ENCODE assay signal across 9 cellular contexts in the genomic region with DNA sequence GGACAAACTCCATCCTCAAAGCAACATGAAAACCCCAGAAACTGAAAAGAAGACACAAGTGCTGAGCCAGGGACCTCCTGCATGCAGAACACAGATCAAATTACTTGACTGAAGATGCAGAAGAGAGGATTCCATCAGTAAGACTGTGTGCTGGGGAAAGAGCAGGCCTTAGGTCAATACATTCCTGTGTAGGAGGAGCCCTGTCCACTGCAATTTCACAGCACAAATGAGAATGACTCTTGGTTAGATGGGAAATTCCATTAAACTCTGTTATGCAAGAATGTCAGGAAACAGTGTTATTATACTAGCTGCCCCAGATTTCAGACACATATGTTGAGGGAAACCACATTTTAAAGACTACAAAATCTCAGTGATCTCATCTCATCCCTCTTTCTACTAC. TPM values are rescaled to one million over a fixed set of nuclear protein-coding genes. Genes with fewer than 3 reads are reported as not detected.
DNase-seq lines count a peak whose midpoint lies in the region; ATAC-seq and TF ChIP-seq lines count a peak whose summit lies in the region.
"Had no signal": no experiment of that assay in that cellular context is flagged by ENCODE, and none has a peak within 500 bp of the region (broad histone marks: within the 10 kb centered on the region; RNA-seq: fewer than 3 reads in every experiment).

No MANE protein-coding gene starts in this region.

- H3K27me3 ChIP-seq in osteoblast (ENCODE audit: insufficient read depth, low read length), result no peaks in the 10 kb centered on the region

- peaks cover 18 to 22% of the 10 kb centered on the region in 2 donors for H3K9me3 Mint-ChIP-seq in stimulated activated naive CD8-positive, alpha-beta T cell treated with anti-CD3 and anti-CD28 coated beads, Interleukin-15, amount 100 ng/mL, for 72 hours
- peaks cover 8% of the 10 kb centered on the region for H3K9me3 Mint-ChIP-seq in progenitor cell of endocrine pancreas (ENCODE audit: low read depth)

- no peak overlapping the region for H3K4me3 Mint-ChIP-seq in stimulated activated naive CD8-positive, alpha-beta T cell treated with anti-CD3 and anti-CD28 coated beads, Interleukin-15, amount 100 ng/mL, for 72 hours
- no peak overlapping the region for H3K4me3 Mint-ChIP-seq in progenitor cell of endocrine pancreas (ENCODE audit: low read depth)
- H3K4me3 Mint-ChIP-seq: T-helper 17 cell had no signal

- no peak for ATAC-seq in stimulated activated naive CD8-positive, alpha-beta T cell treated with anti-CD3 and anti-CD28 coated beads, Interleukin-15, amount 100 ng/mL, for 72 hours
- ATAC-seq in GM21529 (IDR thresholded peaks at IDR 0.05; ENCODE audit: unreplicated experiment), result no peak
- ATAC-seq: T-helper 17 cell had no signal

- peaks cover 41% of the 10 kb centered on the region for H3K4me1 ChIP-seq in osteoblast (ENCODE audit: insufficient read depth, low read length)

- H3K27ac Mint-ChIP-seq in stimulated activated naive CD8-positive, alpha-beta T cell treated with anti-CD3 and anti-CD28 coated beads, Interleukin-15, amount 100 ng/mL, for 72 hours, result no peak overlapping the region
- H3K27ac Mint-ChIP-seq in progenitor cell of endocrine pancreas, result no peak overlapping the region
- H3K27ac Mint-ChIP-seq: T-helper 17 cell had no signal

- peak; percentile 20 for DNase-seq in CD1c-positive myeloid dendritic cell (ENCODE audit: extremely low spot score)
- peak; percentile 24 for DNase-seq in SK-MEL-5 (ENCODE audit: low read depth, low spot score)
- DNase-seq in fibroblast of the conjunctiva (ENCODE audit: low read depth), result peak; percentile 96
- peak; percentile 76 for DNase-seq in osteoblast (ENCODE audit: insufficient read length, low spot score, missing footprints)
- no peak for DNase-seq in stimulated activated naive CD8-positive, alpha-beta T cell treated with anti-CD3 and anti-CD28 coated beads, Interleukin-15, amount 100 ng/mL, for 72 hours
- DNase-seq in progenitor cell of endocrine pancreas (ENCODE audit: low spot score, unreplicated experiment), result no peak
- DNase-seq in nucleus accumbens (lab: John Stamatoyannopoulos, UW), result no peak
- DNase-seq: T-helper 17 cell had no signal

- no peak overlapping the region for H2AFZ ChIP-seq in osteoblast (ENCODE audit: low read length)

- H3K79me2 ChIP-seq in osteoblast (ENCODE audit: insufficient read depth, low read length), result no peaks in the 10 kb centered on the region

- no peaks in the 10 kb centered on the region for H3K36me3 Mint-ChIP-seq in progenitor cell of endocrine pancreas (ENCODE audit: insufficient read depth)

- in situ Hi-C loops in SK-MEL-5 (cut with HindIII; ENCODE audit: low pct_unique_long_range_greater_than_20kb, low sequenced_read_pairs), result no loop called here

- H3K4me1 Mint-ChIP-seq in stimulated activated naive CD8-positive, alpha-beta T cell treated with anti-CD3 and anti-CD28 coated beads, Interleukin-15, amount 100 ng/mL, for 72 hours, result no peaks in the 10 kb centered on the region
- H3K4me1 Mint-ChIP-seq in progenitor cell of endocrine pancreas (ENCODE audit: low read depth), result no peaks in the 10 kb centered on the region
- H3K4me1 Mint-ChIP-seq: T-helper 17 cell had no signal

- H3K36me3 ChIP-seq in osteoblast (ENCODE audit: insufficient read depth, low read length), result no peaks in the 10 kb centered on the region

- H3K4me3 ChIP-seq in osteoblast (ENCODE audit: insufficient read depth, low read length), result no peak overlapping the region

- TF ChIP-seq CTCF in osteoblast (IDR thresholded peaks at IDR 0.05; ENCODE audit: extremely low read depth, low read depth, low read length) (no peak), progenitor cell of endocrine pancreas (IDR thresholded peaks at IDR 0.05; ENCODE audit: unreplicated experiment) (no peak)

- no peaks in the 10 kb centered on the region for H4K20me1 ChIP-seq in osteoblast (ENCODE audit: insufficient read depth, low read length)

- H3K4me2 ChIP-seq in osteoblast (ENCODE audit: insufficient read depth, low read length), result peak overlapping the region; percentile 51

- H3K27me3 Mint-ChIP-seq in stimulated activated naive CD8-positive, alpha-beta T cell treated with anti-CD3 and anti-CD28 coated beads, Interleukin-15, amount 100 ng/mL, for 72 hours, result no peaks in the 10 kb centered on the region
- no peaks in the 10 kb centered on the region for H3K27me3 Mint-ChIP-seq in progenitor cell of endocrine pancreas

- peaks cover 3% of the 10 kb centered on the region for H3K9me3 ChIP-seq in osteoblast (ENCODE audit: low read depth, low read length)

- peak overlapping the region; percentile 81 for H3K27ac ChIP-seq in osteoblast (ENCODE audit: low read depth, low read length)

RNA-seq across cellular contexts. Expression of a gene that starts 48.2 kb away (rescaled TPM):
- 61.1 and 69.2 TPM in 2 replicates for total RNA-seq in SK-MEL-5 (2014; rRNA removed; shearing (Covaris generic))
- polyA plus RNA-seq in SK-MEL-5 (2015; cell fraction: cytosol; rRNA removed), result 37.5 and 41.5 TPM in 2 replicates
- polyA plus RNA-seq in SK-MEL-5 (2015; cell fraction: nucleus; rRNA removed), result 37.9 and 41.1 TPM in 2 replicates
- total RNA-seq in osteoblast (1,825 and 2,074 TPM in 2 replicates), progenitor cell of endocrine pancreas (210 and 225 TPM in 2 replicates)

Comparison
In these comparisons a context has a peak if more than half of its experiments do, and no peak if none do; other contexts are left out.
1. DNase-seq: peak in CD1c-positive myeloid dendritic cell (single experiment), SK-MEL-5 (single experiment), fibroblast of the conjunctiva (single experiment) and osteoblast (single experiment); none in stimulated activated naive CD8-positive, alpha-beta T cell treated with anti-CD3 and anti-CD28 coated beads, Interleukin-15, amount 100 ng/mL, for 72 hours (0 of 2), progenitor cell of endocrine pancreas (single experiment) and nucleus accumbens (0 of 56).